ENCODE assay signal across 8 cellular contexts in the genomic region with DNA sequence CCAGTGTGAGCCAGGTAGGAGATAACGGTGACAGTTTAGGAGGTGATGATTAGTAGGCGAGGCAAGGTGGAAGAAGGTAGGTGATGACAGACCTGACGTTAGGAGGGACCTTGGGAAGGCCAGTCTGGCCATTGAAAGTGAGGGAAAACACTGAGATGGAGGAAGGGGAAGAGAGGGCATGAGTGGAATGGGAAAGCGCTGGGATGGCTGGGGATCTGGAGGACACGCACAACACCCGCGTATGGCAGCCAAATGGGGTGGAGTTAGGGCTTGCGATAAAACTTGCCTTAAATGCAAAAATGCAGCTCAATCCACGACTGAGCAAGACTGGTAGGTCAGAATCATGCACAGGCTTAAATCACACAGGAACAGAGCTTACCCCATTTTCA. TPM values are rescaled to one million over a fixed set of nuclear protein-coding genes. Genes with fewer than 3 reads are reported as not detected.
A peak's percentile ranks its signal among the peaks of the same experiment; 100 is the strongest.
DNase-seq lines count a peak whose midpoint lies in the region; ATAC-seq and TF ChIP-seq lines count a peak whose summit lies in the region.

No MANE protein-coding gene starts in this region.

- H2AFZ ChIP-seq in mesenchymal stem cell (ENCODE audit: low read depth, low read length) = peak overlapping the region; percentile 63

- no peak overlapping the region for H2BK15ac ChIP-seq in mesenchymal stem cell (ENCODE audit: low read depth, poor library complexity, severe bottlenecking)

- no peak for ATAC-seq in GM21423 (IDR thresholded peaks at IDR 0.05; ENCODE audit: unreplicated experiment)

- no peak overlapping the region for H3K14ac ChIP-seq in mesenchymal stem cell (ENCODE audit: low read length in 2 of 2)

- H4K91ac ChIP-seq in mesenchymal stem cell (ENCODE audit: low read length) = peak overlapping the region; percentile 46

- TF ChIP-seq POLR2A in tibial nerve (IDR thresholded peaks at IDR 0.05) = no peak

- peak overlapping the region; percentile 50 for H3K27ac Mint-ChIP-seq in activated T-cell treated with anti-CD3 and anti-CD28 coated beads, Interleukin-2, amount 50 U/mL, for 24 hours
- H3K27ac Mint-ChIP-seq in chondrocyte (ENCODE audit: unreplicated experiment) = peak overlapping the region; percentile 57

- H3K23ac ChIP-seq in mesenchymal stem cell (ENCODE audit: low read length in 2 of 2) = no peak overlapping the region

- peak overlapping the region; percentile 60 for H4K8ac ChIP-seq in mesenchymal stem cell (ENCODE audit: low read length)

- H3K4me1 ChIP-seq in mesenchymal stem cell (ENCODE audit: control insufficient read depth, insufficient read depth, low read depth, low read length) (peaks cover 10% of the 10 kb centered on the region), tibial nerve (peaks cover 0 to 12% (median 8%) of the 10 kb centered on the region in 4 donors)

- no peak overlapping the region for H3K18ac ChIP-seq in mesenchymal stem cell (ENCODE audit: low read depth in 1 of 2, low read length in 2 of 2)

- peak overlapping the region; percentile 74 for H3K9ac ChIP-seq in mesenchymal stem cell (ENCODE audit: low read length)

- no peak for TF ChIP-seq EP300 in tibial nerve (IDR thresholded peaks at IDR 0.05)

- no peaks in the 10 kb centered on the region for H3K9me3 Mint-ChIP-seq in activated T-cell treated with anti-CD3 and anti-CD28 coated beads, Interleukin-2, amount 50 U/mL, for 24 hours
- no peaks in the 10 kb centered on the region for H3K9me3 Mint-ChIP-seq in chondrocyte (ENCODE audit: low read depth)

- peak overlapping the region; percentile 67 for H3K4me2 ChIP-seq in mesenchymal stem cell (ENCODE audit: low read length, poor library complexity, severe bottlenecking)

- peak overlapping the region; percentile 79 for H3K4me3 Mint-ChIP-seq in activated T-cell treated with anti-CD3 and anti-CD28 coated beads, Interleukin-2, amount 50 U/mL, for 24 hours
- peak overlapping the region; percentile 91 for H3K4me3 Mint-ChIP-seq in chondrocyte (ENCODE audit: unreplicated experiment)

- no peak overlapping the region for H2BK5ac ChIP-seq in mesenchymal stem cell (ENCODE audit: low read depth, low read length, poor library complexity, severe bottlenecking)

- no peak overlapping the region for H2AK5ac ChIP-seq in mesenchymal stem cell (ENCODE audit: low read length, severe bottlenecking)

- no peak overlapping the region for H2BK120ac ChIP-seq in mesenchymal stem cell (ENCODE audit: low read depth, low read length)

- H3K27me3 ChIP-seq in mesenchymal stem cell (ENCODE audit: control insufficient read depth in 1 of 2, insufficient read depth in 1 of 2, low read length in 2 of 2) (no peaks in the 10 kb centered on the region), tibial nerve (no peaks in the 10 kb centered on the region)

- peak overlapping the region; percentile 63 to 79 for H3K4me3 ChIP-seq in mesenchymal stem cell (ENCODE audit: insufficient read depth in 1 of 2, low read depth in 1 of 2, low read length in 2 of 2)
- H3K4me3 ChIP-seq in tibial nerve = peak overlapping the region; percentile 41 to 86 (median 61)

- H3K9me3 ChIP-seq in mesenchymal stem cell (ENCODE audit: control insufficient read depth, low read length) (no peaks in the 10 kb centered on the region), tibial nerve (no peaks in the 10 kb centered on the region)

- no peaks in the 10 kb centered on the region for H3K36me3 Mint-ChIP-seq in activated T-cell treated with anti-CD3 and anti-CD28 coated beads, Interleukin-2, amount 50 U/mL, for 24 hours (ENCODE audit: low read depth)
- H3K36me3 Mint-ChIP-seq in chondrocyte (ENCODE audit: low read depth) = no peaks in the 10 kb centered on the region

- H3K27ac ChIP-seq in mesenchymal stem cell (ENCODE audit: low read length, poor library complexity, severe bottlenecking) (no peak overlapping the region), tibial nerve (no peak overlapping the region)

- no peak overlapping the region for H3K4ac ChIP-seq in mesenchymal stem cell (ENCODE audit: low read depth in 1 of 2, low read length in 2 of 2)

- 30% methylated on average over 9 of the region's 9 CpGs for WGBS in mesenchymal stem cell
- WGBS in tibial nerve, 2 donors = 44 to 50% methylated on average over 9 of the region's 9 CpGs

- no peak for TF ChIP-seq CTCF in chondrocyte (IDR thresholded peaks at IDR 0.05)
- TF ChIP-seq CTCF in tibial nerve (IDR thresholded peaks at IDR 0.05) = no peak

- H3K79me1 ChIP-seq in mesenchymal stem cell (replicated peaks; ENCODE audit: low read length, poor library complexity, severe bottlenecking) = peaks cover 3% of the 10 kb centered on the region

- no peaks in the 10 kb centered on the region for H3K27me3 Mint-ChIP-seq in activated T-cell treated with anti-CD3 and anti-CD28 coated beads, Interleukin-2, amount 50 U/mL, for 24 hours
- no peaks in the 10 kb centered on the region for H3K27me3 Mint-ChIP-seq in chondrocyte (ENCODE audit: low read depth)

- H3K36me3 ChIP-seq in mesenchymal stem cell (ENCODE audit: control insufficient read depth in 1 of 2, insufficient read depth in 2 of 2, low read depth in 1 of 2, low read length in 2 of 2) (no peaks in the 10 kb centered on the region), tibial nerve (no peaks in the 10 kb centered on the region)

- H2BK12ac ChIP-seq in mesenchymal stem cell (ENCODE audit: low read length in 2 of 2) = no peak overlapping the region

- no peak for DNase-seq in activated T-cell treated with anti-CD3 and anti-CD28 coated beads, Interleukin-2, amount 50 U/mL, for 24 hours
- no peak for DNase-seq in activated T-cell treated with anti-CD3 and anti-CD28 coated beads, Interleukin-2, amount 50 U/mL, for 1 hour
- DNase-seq in chondrocyte (ENCODE audit: low spot score) (no peak), mesenchymal stem cell (no peak), tibial nerve (ENCODE audit: low spot score in 2 of 2) (no peak), SW 1271 (lab: John Stamatoyannopoulos, UW) (no peak), NCI-H146 (lab: John Stamatoyannopoulos, UW) (no peak)

- H3K4me1 Mint-ChIP-seq in activated T-cell treated with anti-CD3 and anti-CD28 coated beads, Interleukin-2, amount 50 U/mL, for 24 hours (ENCODE audit: low read depth) = peaks cover 13% of the 10 kb centered on the region
- peaks cover 16% of the 10 kb centered on the region for H3K4me1 Mint-ChIP-seq in chondrocyte (ENCODE audit: low read depth)

RNA-seq across cellular contexts. Expression of gene CDKL2, which starts 0.6 kb away (rescaled TPM):
- total RNA-seq in chondrocyte (2.1 to 4.2 TPM (median 2.7 TPM) in 3 replicates), tibial nerve (1 to 10 TPM in 1 of 4 donors, under 1 TPM in 2, not detected in 1; 0.21 to 2.9 (median 0.66) TPM)
- polyA plus RNA-seq in mesenchymal stem cell (2013, experiment 1 of 2) = 1.6 TPM
- polyA plus RNA-seq in mesenchymal stem cell (2013, experiment 2 of 2) = 1.5 TPM

RNA-seq across cellular contexts. Expression of gene G3BP2, which starts 42.3 kb away (rescaled TPM):
- total RNA-seq in chondrocyte (153 to 161 TPM (median 157 TPM) in 3 replicates), tibial nerve (10 to 100 TPM; 48.7 to 70.1 (median 56.6) TPM)
- 99.9 TPM for polyA plus RNA-seq in mesenchymal stem cell (2013, experiment 1 of 2)
- polyA plus RNA-seq in mesenchymal stem cell (2013, experiment 2 of 2) = 101 TPM
